ENCODE assay signal across 1 cellular context in the genomic region with DNA sequence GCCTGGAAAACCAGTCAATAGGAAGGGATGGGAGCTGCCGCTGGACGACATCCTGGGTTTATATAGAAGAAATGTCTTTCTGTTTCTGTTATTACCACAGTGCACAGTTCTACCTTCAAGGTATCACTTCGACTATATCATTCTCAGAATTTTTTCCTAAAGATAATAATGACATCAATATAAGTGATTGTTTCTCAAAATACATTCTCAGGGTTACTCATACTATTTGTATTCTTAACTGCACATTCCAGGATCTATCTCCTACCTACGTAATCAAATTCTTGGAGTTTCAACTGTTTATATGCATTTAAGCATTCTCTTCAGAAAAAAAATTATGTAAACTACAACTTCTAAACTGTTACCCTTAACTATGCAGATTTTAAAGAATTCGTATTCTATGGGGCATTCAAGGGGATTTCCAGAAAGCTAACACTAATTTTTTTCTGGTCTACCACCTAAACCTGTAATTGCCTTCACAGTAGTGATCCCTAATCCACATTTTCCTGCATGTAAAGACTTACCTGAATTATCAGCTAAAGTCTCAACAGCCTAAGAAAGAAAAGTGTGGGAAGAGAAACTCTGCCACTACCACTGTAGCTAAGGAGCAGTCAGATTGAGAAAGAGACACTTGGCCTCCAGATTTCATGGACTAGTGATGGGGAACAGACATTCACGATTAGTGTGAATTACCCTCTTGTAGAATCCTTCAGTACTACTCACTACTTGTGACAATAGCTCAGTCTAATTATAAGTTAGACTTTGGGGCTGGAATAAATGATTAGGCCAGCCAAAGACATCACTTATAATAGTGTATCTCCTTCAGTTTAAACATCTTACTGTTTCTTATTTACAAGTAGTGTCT.
TF ChIP-seq lines count a peak whose summit lies in the region.

A gene with protein sequence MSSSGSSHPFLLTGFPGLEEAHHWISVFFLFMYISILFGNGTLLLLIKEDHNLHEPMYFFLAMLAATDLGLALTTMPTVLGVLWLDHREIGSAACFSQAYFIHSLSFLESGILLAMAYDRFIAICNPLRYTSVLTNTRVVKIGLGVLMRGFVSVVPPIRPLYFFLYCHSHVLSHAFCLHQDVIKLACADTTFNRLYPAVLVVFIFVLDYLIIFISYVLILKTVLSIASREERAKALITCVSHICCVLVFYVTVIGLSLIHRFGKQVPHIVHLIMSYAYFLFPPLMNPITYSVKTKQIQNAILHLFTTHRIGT (minus strand): TSS at position 51 of the 862 bp plus-strand sequence. CDS start 0 bp downstream, at position 51.

TF ChIP-seq in WTC11, 78 proteins besides CTCF, POLR2A, EP300 and RAD21 (continued from another document):
- TF ChIP-seq, protein P1, sequence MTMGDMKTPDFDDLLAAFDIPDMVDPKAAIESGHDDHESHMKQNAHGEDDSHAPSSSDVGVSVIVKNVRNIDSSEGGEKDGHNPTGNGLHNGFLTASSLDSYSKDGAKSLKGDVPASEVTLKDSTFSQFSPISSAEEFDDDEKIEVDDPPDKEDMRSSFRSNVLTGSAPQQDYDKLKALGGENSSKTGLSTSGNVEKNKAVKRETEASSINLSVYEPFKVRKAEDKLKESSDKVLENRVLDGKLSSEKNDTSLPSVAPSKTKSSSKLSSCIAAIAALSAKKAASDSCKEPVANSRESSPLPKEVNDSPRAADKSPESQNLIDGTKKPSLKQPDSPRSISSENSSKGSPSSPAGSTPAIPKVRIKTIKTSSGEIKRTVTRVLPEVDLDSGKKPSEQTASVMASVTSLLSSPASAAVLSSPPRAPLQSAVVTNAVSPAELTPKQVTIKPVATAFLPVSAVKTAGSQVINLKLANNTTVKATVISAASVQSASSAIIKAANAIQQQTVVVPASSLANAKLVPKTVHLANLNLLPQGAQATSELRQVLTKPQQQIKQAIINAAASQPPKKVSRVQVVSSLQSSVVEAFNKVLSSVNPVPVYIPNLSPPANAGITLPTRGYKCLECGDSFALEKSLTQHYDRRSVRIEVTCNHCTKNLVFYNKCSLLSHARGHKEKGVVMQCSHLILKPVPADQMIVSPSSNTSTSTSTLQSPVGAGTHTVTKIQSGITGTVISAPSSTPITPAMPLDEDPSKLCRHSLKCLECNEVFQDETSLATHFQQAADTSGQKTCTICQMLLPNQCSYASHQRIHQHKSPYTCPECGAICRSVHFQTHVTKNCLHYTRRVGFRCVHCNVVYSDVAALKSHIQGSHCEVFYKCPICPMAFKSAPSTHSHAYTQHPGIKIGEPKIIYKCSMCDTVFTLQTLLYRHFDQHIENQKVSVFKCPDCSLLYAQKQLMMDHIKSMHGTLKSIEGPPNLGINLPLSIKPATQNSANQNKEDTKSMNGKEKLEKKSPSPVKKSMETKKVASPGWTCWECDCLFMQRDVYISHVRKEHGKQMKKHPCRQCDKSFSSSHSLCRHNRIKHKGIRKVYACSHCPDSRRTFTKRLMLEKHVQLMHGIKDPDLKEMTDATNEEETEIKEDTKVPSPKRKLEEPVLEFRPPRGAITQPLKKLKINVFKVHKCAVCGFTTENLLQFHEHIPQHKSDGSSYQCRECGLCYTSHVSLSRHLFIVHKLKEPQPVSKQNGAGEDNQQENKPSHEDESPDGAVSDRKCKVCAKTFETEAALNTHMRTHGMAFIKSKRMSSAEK (CRISPR knock-in tag; IDR thresholded peaks at IDR 0.05; ENCODE audit: borderline replicate concordance) = no peak
- TF ChIP-seq, protein P2, sequence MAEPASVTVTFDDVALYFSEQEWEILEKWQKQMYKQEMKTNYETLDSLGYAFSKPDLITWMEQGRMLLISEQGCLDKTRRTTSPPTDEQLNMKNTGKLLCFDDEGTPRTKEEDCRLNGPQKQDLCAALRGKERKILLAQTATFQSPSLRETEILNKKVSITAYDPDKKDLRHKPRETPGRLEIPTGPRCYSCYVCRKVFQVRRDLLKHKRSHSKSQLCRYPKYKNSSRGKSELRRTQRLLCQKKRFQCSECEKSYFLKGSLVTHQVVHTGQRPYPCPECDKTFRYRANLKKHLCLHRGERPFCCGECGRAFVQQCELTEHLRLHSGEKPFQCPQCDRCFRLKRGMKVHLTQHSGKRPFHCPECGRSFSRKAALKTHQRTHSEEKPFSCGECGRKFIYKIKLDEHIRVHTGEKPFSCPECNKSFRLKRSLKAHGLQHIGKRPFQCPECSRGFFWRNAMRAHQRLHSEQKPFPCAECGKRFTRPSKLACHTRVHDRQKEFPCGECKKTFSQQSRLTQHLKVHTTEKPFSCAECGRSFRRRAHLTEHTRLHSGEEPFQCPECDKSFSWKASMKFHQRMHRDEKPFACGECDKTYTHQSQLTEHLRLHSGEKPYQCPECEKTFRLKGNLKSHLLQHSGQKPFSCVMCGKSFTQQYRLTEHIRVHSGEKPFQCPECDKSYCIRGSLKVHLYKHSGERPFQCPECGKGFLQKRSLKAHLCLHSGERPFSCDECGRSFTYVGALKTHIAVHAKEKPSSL (CRISPR knock-in tag; conservative IDR thresholded peaks at IDR 0.05) = no peak
- no peak for TF ChIP-seq RELA (CRISPR knock-in tag; IDR thresholded peaks at IDR 0.05; ENCODE audit: borderline replicate concordance)
- no peak for TF ChIP-seq ZNF138 (CRISPR knock-in tag; conservative IDR thresholded peaks at IDR 0.05)
